Comparison of ENCODE assay signal across 8 cellular contexts in genomic region chr12:8179989-8180585, GRCh38. TPM values are rescaled to one million over a fixed set of nuclear protein-coding genes. Genes with fewer than 3 reads are reported as not detected.
DNase-seq lines count a peak whose midpoint lies in the region; ATAC-seq and TF ChIP-seq lines count a peak whose summit lies in the region.
"Not testable (repeated sequence)": the region's sequence is repeated elsewhere in the genome, so short reads cannot be mapped to it uniquely, and the experiment has no call there.

No MANE protein-coding gene starts in this region.

- peak; percentile 60 for TF ChIP-seq CTCF in Loucy (conservative IDR thresholded peaks at IDR 0.05; ENCODE audit: low read length)
- peak; percentile 81 for TF ChIP-seq CTCF in PC-9 (conservative IDR thresholded peaks at IDR 0.05)
- TF ChIP-seq CTCF in dorsolateral prefrontal cortex (IDR thresholded peaks at IDR 0.05 in 54 of 56, conservative IDR thresholded peaks at IDR 0.05 in 2 of 56; ENCODE audit: low read depth in 1 of 56, partially characterized antibody in 56 of 56) = peak; percentile 57 to 97 (median 88)
- TF ChIP-seq CTCF in kidney epithelial cell (IDR thresholded peaks at IDR 0.05; ENCODE audit: insufficient read depth, low read length, poor library complexity, severe bottlenecking) = peak; percentile 54
- peak; percentile 17 to 74 (median 56) for TF ChIP-seq CTCF in upper lobe of left lung (IDR thresholded peaks at IDR 0.05)

- H3K4me1 ChIP-seq in Loucy (ENCODE audit: insufficient read depth, low read length, poor library complexity, severe bottlenecking); PC-9 (replicated peaks; ENCODE audit: insufficient read depth); upper lobe of left lung: not testable (repeated sequence)

- POLR2A ChIA-PET in PC-9 (lab: Charles Lee; ENCODE audit: unreplicated experiment) = not testable (repeated sequence)

- CTCF ChIA-PET in PC-9 (lab: Charles Lee) = not testable (repeated sequence)

- H3F3A ChIP-seq in Loucy (ENCODE audit: low read depth); PC-9 (ENCODE audit: insufficient read depth, low read depth): not testable (repeated sequence)

- not testable (repeated sequence) for H3K27me3 ChIP-seq in Loucy (ENCODE audit: insufficient read depth, low read length, poor library complexity, severe bottlenecking); PC-9 (ENCODE audit: insufficient read depth, low read depth); dorsolateral prefrontal cortex; kidney epithelial cell (ENCODE audit: control insufficient read depth, insufficient read depth, low read length); upper lobe of left lung

- not testable (repeated sequence) for H3K9me2 ChIP-seq in Loucy (replicated peaks; ENCODE audit: low read depth, low read length); PC-9 (ENCODE audit: insufficient read depth)

- not testable (repeated sequence) for H3K27ac ChIP-seq in PC-9
- H3K27ac ChIP-seq in dorsolateral prefrontal cortex = peak overlapping the region; percentile 59 to 96 (median 90)
- peak overlapping the region; percentile 70 to 92 (median 78) for H3K27ac ChIP-seq in upper lobe of left lung

- DNase-seq in GF-D8 (lab: John Stamatoyannopoulos, UW) (peak; percentile 27), PC-9 (peak; percentile 66 to 82), dorsolateral prefrontal cortex (peak; percentile 58 to 84 (median 77)), skeletal muscle cell (ENCODE audit: low read depth) (peak; percentile 14), upper lobe of left lung (peak; percentile 58 to 93)
- peak; percentile 79 for DNase-seq in activated CD8-positive, alpha-beta memory T cell treated with anti-CD3 and anti-CD28 coated beads, Interleukin-2, amount 50 U/mL, for 4 hours
- not testable (repeated sequence) for DNase-seq in kidney epithelial cell (ENCODE audit: low read depth)

- not testable (repeated sequence) for H3K79me2 ChIP-seq in Loucy (ENCODE audit: insufficient read depth, low read length); PC-9 (ENCODE audit: low read depth)

- not testable (repeated sequence) for ATAC-seq in upper lobe of left lung (ENCODE audit: low FRiP score in 2 of 2)

- H3K9me3 ChIP-seq in Loucy (ENCODE audit: insufficient read depth, low read depth, low read length); PC-9 (ENCODE audit: insufficient read depth, low read depth); upper lobe of left lung: not testable (repeated sequence)

- H2AFZ ChIP-seq in Loucy (ENCODE audit: low read length) (peak overlapping the region; percentile 83), PC-9 (peak overlapping the region; percentile 74)

- not testable (repeated sequence) for TF ChIP-seq EP300 in upper lobe of left lung (IDR thresholded peaks at IDR 0.05)

- not testable (repeated sequence) for H4K20me1 ChIP-seq in Loucy (ENCODE audit: insufficient read depth, low read length, poor library complexity, severe bottlenecking); PC-9 (ENCODE audit: insufficient read depth)

- peak overlapping the region; percentile 65 for H3K4me2 ChIP-seq in Loucy (ENCODE audit: low read depth, low read length, poor library complexity, severe bottlenecking)
- peak overlapping the region; percentile 81 for H3K4me2 ChIP-seq in PC-9

- peak overlapping the region; percentile 76 for H3K4me3 ChIP-seq in Loucy (ENCODE audit: low read length, poor library complexity, severe bottlenecking)
- H3K4me3 ChIP-seq in PC-9 = peak overlapping the region; percentile 67
- H3K4me3 ChIP-seq in dorsolateral prefrontal cortex = peak overlapping the region; percentile 54 to 91 (median 81)
- peak overlapping the region; percentile 56 for H3K4me3 ChIP-seq in kidney epithelial cell (ENCODE audit: low read depth, low read length)
- H3K4me3 ChIP-seq in skeletal muscle cell (ENCODE audit: low read depth, low read length) = peak overlapping the region; percentile 57
- H3K4me3 ChIP-seq in upper lobe of left lung = peak overlapping the region; percentile 56 to 77 (median 68)

- H3K36me3 ChIP-seq in Loucy (ENCODE audit: insufficient read depth, low read length); PC-9 (ENCODE audit: low read depth); kidney epithelial cell (ENCODE audit: control insufficient read depth, insufficient read depth, low read length); upper lobe of left lung: not testable (repeated sequence)

- BruUV-seq in PC-9 (replicated peaks; lab: Mats Ljungman, UMichigan) = not testable (repeated sequence)

- WGBS in upper lobe of left lung, 2 donors = 1 to 4% methylated on average over 10 to 12 of the region's 43 CpGs

- H3K9ac ChIP-seq in Loucy (ENCODE audit: low read depth, low read length, poor library complexity, severe bottlenecking) = peak overlapping the region; percentile 70

- intact Hi-C loops in PC-9 (cut with micrococcal nuclease; ENCODE audit: unreplicated experiment) = loop anchor here (5.0 kb wide), 1 partner anchor 73 kb away; no protein-coding TSS in a partner anchor
- intact Hi-C loops in dorsolateral prefrontal cortex (cut with DNase I) = loop anchor here in 1 of 2 donors (5.0 to 10.0 kb wide), 2 partner anchors 55 to 73 kb away; no protein-coding TSS in a partner anchor

- peak in 2 of 4 donors; percentile 19 to 46 for TF ChIP-seq POLR2A in upper lobe of left lung (IDR thresholded peaks at IDR 0.05)

RNA-seq across cellular contexts. Expression of gene ZNF705A, which starts 23.3 kb away (rescaled TPM):
- total RNA-seq in PC-9 (2021) (not detected in 2 replicates), dorsolateral prefrontal cortex (1 to 10 TPM in 1 of 120 experiments, under 1 TPM in 6, not detected in 113; 0.10 to 1.3 (median 0.22) TPM), kidney epithelial cell (not detected in 2 replicates), upper lobe of left lung (not detected)

RNA-seq across cellular contexts. Expression of gene FAM90A1, which starts 47.3 kb away (rescaled TPM):
- total RNA-seq in PC-9 (2021) (1.6 and 1.7 TPM in 2 replicates), dorsolateral prefrontal cortex (1 to 10 TPM in 32 of 120 experiments, under 1 TPM in 80, not detected in 8; 0.16 to 3.3 (median 0.77) TPM), kidney epithelial cell (0.63 and 1.1 TPM in 2 replicates), upper lobe of left lung (1 to 10 TPM in 1 of 6 donors, under 1 TPM in 2, not detected in 3; 0.34 to 2.1 (median 0.37) TPM)

RNA-seq across cellular contexts. Expression of gene CLEC4A, which starts 56.7 kb away (rescaled TPM):
- total RNA-seq in PC-9 (2021) (not detected in 2 replicates), dorsolateral prefrontal cortex (1 to 10 TPM in 69 of 120 experiments, under 1 TPM in 18, not detected in 33; 0.43 to 6.1 (median 1.5) TPM), kidney epithelial cell (0.50 and 0.62 TPM in 2 replicates), upper lobe of left lung (10 to 100 TPM in 1 of 6 donors, 1 to 10 TPM in 4, under 1 TPM in 1; 0.67 to 26.2 (median 6.8) TPM)
